In genomic region chr4:115678425-115678941, GRCh38 we compare ENCODE assay signal across 13 cellular contexts.
"Had no signal": no experiment of that assay in that cellular context is flagged by ENCODE, and none has a peak within 500 bp of the region (broad histone marks: within the 10 kb centered on the region; RNA-seq: fewer than 3 reads in every experiment).

No MANE protein-coding gene starts in this region.

- ATAC-seq: activated T-helper 17 cell treated with anti-CD3 and anti-CD28 coated beads, Interleukin-2, amount 50 U/mL, for 72 hours; psoas muscle had no signal

- H3K36me3 Mint-ChIP-seq: activated naive CD4-positive, alpha-beta T cell treated with anti-CD3 and anti-CD28 coated beads, Interleukin-2, amount 50 U/mL, for 24 hours had no signal

- H3K27me3 ChIP-seq: adrenal gland, esophagus muscularis mucosa, sigmoid colon, thyroid gland, vagina had no signal

- H3K9me3 ChIP-seq: adrenal gland, thyroid gland, vagina had no signal

- H3K27ac ChIP-seq: adrenal gland, esophagus muscularis mucosa, psoas muscle, sigmoid colon, thyroid gland, vagina had no signal

- H3K27ac Mint-ChIP-seq: activated naive CD4-positive, alpha-beta T cell treated with anti-CD3 and anti-CD28 coated beads, Interleukin-2, amount 50 U/mL, for 24 hours; activated T-helper 17 cell treated with anti-CD3 and anti-CD28 coated beads, Interleukin-2, amount 50 U/mL, for 72 hours had no signal

- H3K9me3 Mint-ChIP-seq: activated T-helper 17 cell treated with anti-CD3 and anti-CD28 coated beads, Interleukin-2, amount 50 U/mL, for 72 hours had no signal

- H3K4me1 Mint-ChIP-seq: activated naive CD4-positive, alpha-beta T cell treated with anti-CD3 and anti-CD28 coated beads, Interleukin-2, amount 50 U/mL, for 24 hours; activated T-helper 17 cell treated with anti-CD3 and anti-CD28 coated beads, Interleukin-2, amount 50 U/mL, for 72 hours had no signal

- H3K4me3 ChIP-seq: adrenal gland, esophagus muscularis mucosa, psoas muscle, sigmoid colon, thyroid gland, vagina had no signal

- H3K36me3 ChIP-seq: adrenal gland, esophagus muscularis mucosa, sigmoid colon, thyroid gland, vagina had no signal

- DNase-seq: activated CD4-positive, alpha-beta T cell treated with anti-CD3 and anti-CD28 coated beads for 1 hour; activated CD4-positive, alpha-beta T cell treated with anti-CD3 and anti-CD28 coated beads, Interleukin-2, amount 50 U/mL, for 48 hours; adrenal gland; midbrain; psoas muscle; sigmoid colon; stimulated activated CD4-positive, alpha-beta T cell treated with anti-CD3 and anti-CD28 coated beads, Interleukin-1b, Interleukin-23, amount 100 ng/mL, for 48 hours; T1000; thyroid gland had no signal

- H3K4me3 Mint-ChIP-seq: activated naive CD4-positive, alpha-beta T cell treated with anti-CD3 and anti-CD28 coated beads, Interleukin-2, amount 50 U/mL, for 24 hours; activated T-helper 17 cell treated with anti-CD3 and anti-CD28 coated beads, Interleukin-2, amount 50 U/mL, for 72 hours had no signal

- H3K4me1 ChIP-seq: adrenal gland, esophagus muscularis mucosa, psoas muscle, thyroid gland, vagina had no signal

- H3K27me3 Mint-ChIP-seq: activated naive CD4-positive, alpha-beta T cell treated with anti-CD3 and anti-CD28 coated beads, Interleukin-2, amount 50 U/mL, for 24 hours had no signal
